In the genomic region with DNA sequence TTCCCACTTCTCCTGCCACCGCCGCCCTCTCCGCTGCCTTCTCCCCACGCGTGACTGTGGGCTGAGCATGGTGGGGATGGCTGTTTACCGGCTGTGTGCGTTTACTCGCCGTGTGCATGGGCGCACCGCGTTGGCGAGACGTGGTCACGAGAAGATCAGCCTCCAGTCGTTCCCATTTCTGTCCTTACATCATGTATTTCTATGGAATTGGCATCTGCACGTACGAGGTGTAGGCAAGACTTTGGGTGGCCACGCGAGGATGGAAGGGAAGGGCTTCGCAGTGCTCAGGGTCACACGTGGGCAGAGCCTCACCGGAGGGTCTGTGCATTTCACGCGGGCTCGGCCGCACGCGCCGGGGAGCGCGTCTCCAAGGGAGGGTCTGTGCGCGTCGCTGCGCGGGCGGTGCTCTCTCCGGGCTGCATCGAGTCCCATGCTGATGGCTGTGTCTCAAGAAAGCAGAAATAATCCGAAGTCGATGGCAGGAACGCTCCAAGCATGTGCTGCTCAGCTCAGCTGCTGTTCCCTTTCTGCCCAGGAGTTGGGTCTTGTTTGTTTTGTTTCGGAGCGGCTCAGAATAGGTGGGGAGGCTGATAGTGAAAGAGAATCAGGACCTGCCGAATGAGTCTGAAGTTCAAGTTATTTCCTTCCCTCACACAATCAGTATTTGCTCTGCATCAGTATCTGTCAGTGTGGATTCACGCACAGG, we compare ENCODE assay signal across 8 cellular contexts. TPM values are rescaled to one million over a fixed set of nuclear protein-coding genes. Genes with fewer than 3 reads are reported as not detected.
DNase-seq lines count a peak whose midpoint lies in the region; ATAC-seq and TF ChIP-seq lines count a peak whose summit lies in the region.

No MANE protein-coding gene starts in this region.

- no peaks in the 10 kb centered on the region for H3K27me3 Mint-ChIP-seq in activated naive CD4-positive, alpha-beta T cell treated with anti-CD3 and anti-CD28 coated beads, Interleukin-2, amount 50 U/mL, for 24 hours

- H3K27me3 ChIP-seq in uterus: no peaks in the 10 kb centered on the region

- H3K36me3 ChIP-seq in ES-I3 (ENCODE audit: insufficient read depth, low read length): no peaks in the 10 kb centered on the region
- no peaks in the 10 kb centered on the region for H3K36me3 ChIP-seq in uterus

- TF ChIP-seq CTCF in omental fat pad (IDR thresholded peaks at IDR 0.05): no peak
- TF ChIP-seq CTCF in uterus (IDR thresholded peaks at IDR 0.05): peak in 1 of 4 experiments; percentile 5

- peak overlapping the region; percentile 56; the same call in 1 of the 2 replicates for H3K9ac ChIP-seq in ES-I3 (ENCODE audit: low read depth, low read length)

- H3K9me3 ChIP-seq in ES-I3 (ENCODE audit: control insufficient read depth, insufficient read depth, low read length) (no peaks in the 10 kb centered on the region), uterus (no peaks in the 10 kb centered on the region)

- peak overlapping the region; percentile 94 for H3K4me3 Mint-ChIP-seq in activated naive CD4-positive, alpha-beta T cell treated with anti-CD3 and anti-CD28 coated beads, Interleukin-2, amount 50 U/mL, for 24 hours

- peak overlapping the region; percentile 94 for H3K27ac Mint-ChIP-seq in activated naive CD4-positive, alpha-beta T cell treated with anti-CD3 and anti-CD28 coated beads, Interleukin-2, amount 50 U/mL, for 24 hours

- peak; percentile 34 for ATAC-seq in HG02642 (IDR thresholded peaks at IDR 0.05; ENCODE audit: poor library complexity, unreplicated experiment)
- peak; percentile 38 for ATAC-seq in omental fat pad (ENCODE audit: low FRiP score)

- intact Hi-C loops in head of caudate nucleus (cut with DNase I): no loop called here
- intact Hi-C loops in uterus (cut with DNase I; ENCODE audit: low total_unique reads): loop anchor here (5.0 kb wide), 1 partner anchor 62 kb away; no protein-coding TSS in a partner anchor

- H3K4me1 ChIP-seq in ES-I3 (ENCODE audit: insufficient read depth, low read length) (no peaks in the 10 kb centered on the region; the same call in 1 of the 2 replicates), uterus (no peaks in the 10 kb centered on the region)

- TF ChIP-seq POLR2A in uterus (IDR thresholded peaks at IDR 0.05): no peak

- no peaks in the 10 kb centered on the region for H3K36me3 Mint-ChIP-seq in activated naive CD4-positive, alpha-beta T cell treated with anti-CD3 and anti-CD28 coated beads, Interleukin-2, amount 50 U/mL, for 24 hours

- peak overlapping the region; percentile 87 to 95 for H3K27ac ChIP-seq in uterus

- peaks cover 38% of the 10 kb centered on the region for H3K4me1 Mint-ChIP-seq in activated naive CD4-positive, alpha-beta T cell treated with anti-CD3 and anti-CD28 coated beads, Interleukin-2, amount 50 U/mL, for 24 hours

- no peaks in the 10 kb centered on the region for H3K9me3 Mint-ChIP-seq in activated naive CD4-positive, alpha-beta T cell treated with anti-CD3 and anti-CD28 coated beads, Interleukin-2, amount 50 U/mL, for 24 hours

- peak overlapping the region; percentile 56 to 95 for H3K4me3 ChIP-seq in uterus

- DNase-seq in RPMI8226: peak; percentile 80
- DNase-seq in head of caudate nucleus: peak in 37 of 42 donors; percentile 19 to 68 (median 44)
- DNase-seq in omental fat pad (ENCODE audit: low spot score): no peak
- DNase-seq in uterus: peak in 1 of 2 donors; percentile 38
- no peak for DNase-seq in DMS114 treated with DMSO at 0.1 percent for 48 hours (lab: John Stamatoyannopoulos, UW; ENCODE audit: unreplicated experiment)

RNA-seq across cellular contexts. Expression of a gene that starts 1.0 kb away (rescaled TPM):
- total RNA-seq in omental fat pad (10 to 100 TPM in 1 of 4 donors, 1 to 10 TPM in 3; 6.0 to 15.8 (median 8.8) TPM), uterus (10 to 100 TPM in 3 of 4 donors, 1 to 10 TPM in 1; 3.5 to 48.4 (median 10.8) TPM)

Comparison
In these comparisons a context has a peak if more than half of its experiments do, and no peak if none do; other contexts are left out.
1. DNase-seq: peak in RPMI8226 (single experiment) and head of caudate nucleus (37 of 42); none in omental fat pad (single experiment) and DMS114 treated with DMSO at 0.1 percent for 48 hours (single experiment).